Comparison of ENCODE assay signal across 10 cellular contexts in genomic region chr5:110751902-110752762, GRCh38. TPM values are rescaled to one million over a fixed set of nuclear protein-coding genes. Genes with fewer than 3 reads are reported as not detected.
DNase-seq lines count a peak whose midpoint lies in the region; ATAC-seq, FAIRE-seq and TF ChIP-seq lines count a peak whose summit lies in the region.
"Had no signal": no experiment of that assay in that cellular context is flagged by ENCODE, and none has a peak within 500 bp of the region (broad histone marks: within the 10 kb centered on the region; RNA-seq: fewer than 3 reads in every experiment).

No MANE protein-coding gene starts in this region.

- H3K36me3 Mint-ChIP-seq in chondrocyte (ENCODE audit: low read depth): peaks cover 21% of the 10 kb centered on the region

- RAD21 ChIA-PET in GM12878 (lab: Charles Lee; ENCODE audit: unreplicated experiment): interaction anchor here (1.1 to 2.6 kb wide), 5 partner anchors 10 to 15 kb away, joined by 4 to 10 read pairs (median 6); no protein-coding TSS in a partner anchor

- 5% methylated on average over 8 of the region's 8 CpGs for WGBS in GM12878 (ENCODE audit: insufficient coverage, insufficient replicate concordance, low lambda C conversion rate, missing lambda C conversion rate)

- H3K4me2 ChIP-seq in GM12878 (ENCODE audit: control insufficient read depth, insufficient read depth): peak overlapping the region; percentile 78

- no peaks in the 10 kb centered on the region for H4K20me1 ChIP-seq in GM12878 (ENCODE audit: control insufficient read depth, insufficient read depth)

- no peaks in the 10 kb centered on the region for H3K9me3 Mint-ChIP-seq in chondrocyte (ENCODE audit: low read depth)

- peak overlapping the region; percentile 15; the same call in 1 of the 2 replicates for H2AFZ ChIP-seq in GM12878 (ENCODE audit: control insufficient read depth, low read depth, low read length)

- DNase-seq in GM10248 (ENCODE audit: extremely low spot score): peak; percentile 53
- DNase-seq in GM12878 (ENCODE audit: low read depth, low spot score): peak; percentile 96
- DNase-seq in NK-92 (lab: John Stamatoyannopoulos, UW; ENCODE audit: unreplicated experiment): no peak
- no peak for DNase-seq in chondrocyte (ENCODE audit: low spot score)
- DNase-seq in left ventricle myocardium superior: no peak
- no peak for DNase-seq in D341Med (ENCODE audit: low spot score)

- H3K4me1 ChIP-seq in GM12878 (ENCODE audit: control insufficient read depth, insufficient read depth, low read length): peaks cover 30% of the 10 kb centered on the region

- CTCF ChIA-PET in GM10248 (lab: Yijun Ruan, JAX): interaction anchor here (1.1 kb wide), 1 partner anchor 26 kb away, joined by 3 read pairs; the partner anchor contains the start of gene TMEM232
- CTCF ChIA-PET in GM12878 (lab: Yijun Ruan, JAX): interaction anchor here (0.9 to 4.6 kb wide), 2 partner anchors 13 to 488 kb away, joined by 4 to 33 read pairs; partner anchors contain the start of gene SLC25A46

- SMC1A ChIA-PET in GM12878 (lab: Charles Lee; ENCODE audit: uncharacterized antibody, unreplicated experiment): interaction anchor here (0.6 to 3.8 kb wide), 6 partner anchors 13 to 624 kb away, joined by 3 to 67 read pairs (median 4); partner anchors contain the start of genes SLC25A46, TMEM232 and WDR36

- in situ Hi-C loops in GM12878 (cut with MboI): loop anchor here (10.0 kb wide), 3 partner anchors 313 to 533 kb away; partner anchors contain the start of gene WDR36

- H3K27me3 ChIP-seq in GM12878 (replicated peaks in 1 of 2; ENCODE audit: control insufficient read depth in 2 of 2, insufficient read depth in 2 of 2, low read length in 1 of 2): no peaks in the 10 kb centered on the region
- H3K27me3 ChIP-seq: neutrophil had no signal

- POLR2A ChIA-PET in GM10248 (lab: Yijun Ruan, JAX) (no interaction called here), GM12878 (lab: Charles Lee) (interaction anchor here (0.7 to 4.3 kb wide), 3 partner anchors 9 to 104 kb away, joined by 3 to 45 read pairs (median 5); partner anchors contain the start of gene SLC25A46)

- peak overlapping the region; percentile 96 for H3K27ac ChIP-seq in GM12878 (ENCODE audit: control insufficient read depth, insufficient read depth)
- H3K27ac ChIP-seq: neutrophil had no signal

- H3K27ac Mint-ChIP-seq in chondrocyte (ENCODE audit: unreplicated experiment): no peak overlapping the region

- ATAC-seq in GM19468 (IDR thresholded peaks at IDR 0.05; ENCODE audit: extremely low read depth, unreplicated experiment) (peak; percentile 97), HG03432 (IDR thresholded peaks at IDR 0.05; ENCODE audit: unreplicated experiment) (peak; percentile 98), GM12878 (peak; percentile 94), left ventricle myocardium superior (no peak)

- TF ChIP-seq CTCF in GM10248 (IDR thresholded peaks at IDR 0.05; ENCODE audit: control extremely low read depth, extremely low read depth, low read depth, missing control alignments): no peak
- no peak for TF ChIP-seq CTCF in GM12878 (IDR thresholded peaks at IDR 0.05 in 2 of 3, conservative IDR thresholded peaks at IDR 0.05 in 1 of 3; ENCODE audit: control insufficient read depth in 2 of 3, extremely low read depth in 1 of 3, insufficient read depth in 1 of 3, low read depth in 3 of 3, low read length in 3 of 3)
- no peak for TF ChIP-seq CTCF in chondrocyte (IDR thresholded peaks at IDR 0.05)

- peak overlapping the region; percentile 38; the same call in 1 of the 2 replicates for H3K9ac ChIP-seq in GM12878 (ENCODE audit: control insufficient read depth, insufficient read depth, low read length)

- no peaks in the 10 kb centered on the region for H3K9me3 ChIP-seq in GM12878 (replicated peaks; ENCODE audit: control insufficient read depth, insufficient read depth, low read length)
- H3K9me3 ChIP-seq: neutrophil had no signal

- peaks cover 0 to 11% of the 10 kb centered on the region in 2 experiments; a peak in 2 of 4 replicates for H3K36me3 ChIP-seq in GM12878 (ENCODE audit: control insufficient read depth in 2 of 2, insufficient read depth in 2 of 2, low read length in 1 of 2)

- peaks cover 22% of the 10 kb centered on the region for H3K79me2 ChIP-seq in GM12878 (ENCODE audit: control insufficient read depth, insufficient read depth, low read length)

- peak overlapping the region; percentile 46; the same call in 1 of the 2 replicates for H3K4me3 ChIP-seq in GM12878

- H3K4me1 Mint-ChIP-seq in chondrocyte (ENCODE audit: low read depth): peaks cover 12% of the 10 kb centered on the region

- H3K4me3 Mint-ChIP-seq in chondrocyte (ENCODE audit: unreplicated experiment): no peak overlapping the region

- TF ChIP-seq POLR2A in GM12878 (IDR thresholded peaks at IDR 0.05; ENCODE audit: low read depth, low read length): peak; percentile 57

- TF ChIP-seq EP300 in GM12878 (IDR thresholded peaks at IDR 0.05; ENCODE audit: borderline replicate concordance in 1 of 2, control insufficient read depth in 1 of 2, low read depth in 2 of 2, low read length in 2 of 2): peak; percentile 94 to 99

- intact Hi-C loops in GM12878 (cut with micrococcal nuclease; ENCODE audit: unreplicated experiment) (loop anchor here (1.0 to 10.0 kb wide), 4 partner anchors 13 to 1060 kb away; partner anchors contain the start of genes SLC25A46 and STARD4), left ventricle myocardium superior (cut with micrococcal nuclease) (no loop called here)

- TF ChIP-seq RAD21 in GM12878 (IDR thresholded peaks at IDR 0.05; ENCODE audit: insufficient read depth, low read depth, low read length): no peak

- peak; percentile 99 for FAIRE-seq in GM12878 (lab: Jason Lieb, UNC)
- FAIRE-seq: bronchial epithelial cell had no signal

- BruUV-seq in GM12878 (replicated peaks; lab: Mats Ljungman, UMichigan): TSS peak; percentile 95

- no peaks in the 10 kb centered on the region for H3K27me3 Mint-ChIP-seq in chondrocyte (ENCODE audit: low read depth)

TF ChIP-seq in GM12878, 131 proteins besides CTCF, POLR2A, EP300 and RAD21 (continues in another document):
- TF ChIP-seq IRF3 (IDR thresholded peaks at IDR 0.05) (no peak), ESRRA (IDR thresholded peaks at IDR 0.05; ENCODE audit: low read length) (no peak), CREM (IDR thresholded peaks at IDR 0.05; ENCODE audit: low read depth) (peak; percentile 90), EGR1 (IDR thresholded peaks at IDR 0.05; ENCODE audit: borderline replicate concordance in 1 of 2, low read depth in 2 of 2, low read length in 2 of 2) (no peak), NR2F1 (conservative IDR thresholded peaks at IDR 0.05) (no peak; the same call in 1 of the 2 replicates), GABPA (IDR thresholded peaks at IDR 0.05; ENCODE audit: low read depth) (no peak), SREBF1 (IDR thresholded peaks at IDR 0.05; ENCODE audit: low read length) (peak; percentile 50; the same call in 1 of the 2 replicates)

RNA-seq across cellular contexts. Expression of gene SLC25A46, which starts 13.3 kb away (rescaled TPM):
- 92.5 and 96.6 TPM in 2 replicates for total RNA-seq in GM12878 (2013; cell fraction: nucleolus; rRNA removed)
- total RNA-seq in GM12878 (2014; rRNA removed) (77.0 and 89.3 TPM in 2 replicates), GM12878 (2014; rRNA removed; fragmentation: Illumina TruSeq; extraction: Trizol) (76.7 and 79.3 TPM in 2 replicates), GM12878 (2021) (66.6 and 68.7 TPM in 2 replicates), chondrocyte (44.6 to 60.5 TPM (median 46.4 TPM) in 3 replicates), left ventricle myocardium superior (67.1 TPM)
- 22.6 TPM for polyA plus RNA-seq in GM12878 (2011; ENCODE audit: low read depth)
- polyA plus RNA-seq in GM12878 (2011; rRNA removed) (59.8 and 91.5 TPM in 2 replicates), GM12878 (2014; fragmentation: Illumina TruSeq; extraction: Trizol) (69.9 and 78.7 TPM in 2 replicates), GM12878 (2014; fragmentation: Nextera tagmentation; extraction: Ambion mirVana) (10 to 100 TPM; 18.0 to 31.0 TPM), GM12878 (2014; rRNA removed) (46.3 and 50.5 TPM in 2 replicates), GM12878 (2016; fragmentation: Nextera tagmentation; extraction: Ambion mirVana) (10 to 100 TPM; 86.7 to 89.6 TPM)
- polyA plus RNA-seq in GM12878 (2011; cell fraction: cytosol; rRNA removed): 24.8 and 26.7 TPM in 2 replicates
- polyA plus RNA-seq in GM12878 (2011; cell fraction: nucleus; rRNA removed): 31.1 and 32.8 TPM in 2 replicates
- polyA plus RNA-seq in GM12878 (2012): 42.1 and 43.4 TPM in 2 replicates
- polyA minus RNA-seq in GM12878 (2011; rRNA and poly(A)+ RNA removed): 40.5 and 75.5 TPM in 2 replicates
- polyA minus RNA-seq in GM12878 (2011; cell fraction: cytosol; rRNA and poly(A)+ RNA removed): 22.7 and 26.2 TPM in 2 replicates
- 23.2 and 36.7 TPM in 2 replicates for polyA minus RNA-seq in GM12878 (2011; cell fraction: nucleus; rRNA and poly(A)+ RNA removed)

RNA-seq across cellular contexts. Expression of gene TMEM232, which starts 25.7 kb away (rescaled TPM):
- total RNA-seq in GM12878 (2013; cell fraction: nucleolus; rRNA removed): 13.8 and 16.4 TPM in 2 replicates
- total RNA-seq in GM12878 (2014; rRNA removed) (1.2 and 2.3 TPM in 2 replicates), GM12878 (2014; rRNA removed; fragmentation: Illumina TruSeq; extraction: Trizol) (0.85 and 1.1 TPM in 2 replicates), GM12878 (2021) (0.95 and 2.0 TPM in 2 replicates), chondrocyte (1.8 to 3.8 TPM (median 2.3 TPM) in 3 replicates), left ventricle myocardium superior (2.9 TPM)
- 0.42 TPM for polyA plus RNA-seq in GM12878 (2011; ENCODE audit: low read depth)
- polyA plus RNA-seq in GM12878 (2011; rRNA removed) (0.87 and 2.3 TPM in 2 replicates), GM12878 (2014; fragmentation: Illumina TruSeq; extraction: Trizol) (0.97 and 1.3 TPM in 2 replicates), GM12878 (2014; fragmentation: Nextera tagmentation; extraction: Ambion mirVana) (1 to 10 TPM in 1 of 2 experiments, under 1 TPM in 1; 0.29 to 1.1 TPM), GM12878 (2014; rRNA removed) (0.59 and 0.90 TPM in 2 replicates), GM12878 (2016; fragmentation: Nextera tagmentation; extraction: Ambion mirVana) (1 to 10 TPM in 1 of 2 experiments, under 1 TPM in 1; 0.69 to 1.2 TPM)
- polyA plus RNA-seq in GM12878 (2011; cell fraction: cytosol; rRNA removed): 0.59 and 0.78 TPM in 2 replicates
- 1.4 and 1.8 TPM in 2 replicates for polyA plus RNA-seq in GM12878 (2011; cell fraction: nucleus; rRNA removed)
- polyA plus RNA-seq in GM12878 (2012): 0.66 and 1.1 TPM in 2 replicates
- polyA minus RNA-seq in GM12878 (2011; rRNA and poly(A)+ RNA removed): 2.0 and 2.3 TPM in 2 replicates
- polyA minus RNA-seq in GM12878 (2011; cell fraction: cytosol; rRNA and poly(A)+ RNA removed): 1.2 TPM in 1 of 2 replicates, not detected in the other
- 5.7 and 7.3 TPM in 2 replicates for polyA minus RNA-seq in GM12878 (2011; cell fraction: nucleus; rRNA and poly(A)+ RNA removed)

Comparison
In these comparisons a context has a peak if more than half of its experiments do, and no peak if none do; other contexts are left out.
1. DNase-seq: peak in GM10248 (single experiment) and GM12878 (single experiment); none in NK-92 (single experiment), chondrocyte (single experiment), left ventricle myocardium superior (single experiment) and D341Med (single experiment).